30 cellular contexts compared by ENCODE assay signal in genomic region chr2:155095613-155096012, GRCh38.
"Had no signal": no experiment of that assay in that cellular context is flagged by ENCODE, and none has a peak within 500 bp of the region (broad histone marks: within the 10 kb centered on the region; RNA-seq: fewer than 3 reads in every experiment).

No MANE protein-coding gene starts in this region.

- H3K36me3 ChIP-seq: brain microvascular endothelial cell, gastrocnemius medialis, heart right ventricle had no signal

- H3K27me3 ChIP-seq: brain microvascular endothelial cell, foreskin keratinocyte, gastrocnemius medialis, heart right ventricle, hepatocyte had no signal

- H3K4me2 ChIP-seq: hepatocyte had no signal

- H3K4me1 ChIP-seq: foreskin keratinocyte, gastrocnemius medialis, heart right ventricle had no signal

- ATAC-seq: activated CD4-positive, alpha-beta T cell treated with anti-CD3 and anti-CD28 coated beads for 36 hours; activated CD8-positive, alpha-beta memory T cell treated with anti-CD3 and anti-CD28 coated beads, Interleukin-2, amount 10 ng/mL, durations not matched to agents 7 days and 5 days; activated CD8-positive, alpha-beta T cell treated with anti-CD3 and anti-CD28 coated beads, Interleukin-2, amount 10 ng/mL, durations not matched to agents 7 days and 5 days; esophagus mucosa; foreskin keratinocyte; gastrocnemius medialis; heart right ventricle had no signal

- DNase-seq: activated CD4-positive, alpha-beta memory T cell treated with anti-CD3 and anti-CD28 coated beads for 36 hours; activated CD4-positive, alpha-beta T cell treated with anti-CD3 and anti-CD28 coated beads for 36 hours; activated CD4-positive, alpha-beta T cell treated with anti-CD3 and anti-CD28 coated beads, Interleukin-2, amount 10 ng/mL, durations not matched to agents 24 days and 14 days; activated CD4-positive, CD25-positive, alpha-beta regulatory T cell; activated CD4-positive, CD25-positive, alpha-beta regulatory T cell treated with anti-CD3 and anti-CD28 coated beads, Interleukin-2, amount 50 U/mL, for 72 hours; activated CD8-positive, alpha-beta memory T cell treated with anti-CD3 and anti-CD28 coated beads, Interleukin-2, amount 10 ng/mL, durations not matched to agents 7 days and 5 days; activated CD8-positive, alpha-beta memory T cell treated with anti-CD3 and anti-CD28 coated beads, Interleukin-2, amount 50 U/mL, for 4 hours; activated CD8-positive, alpha-beta T cell treated with anti-CD3 and anti-CD28 coated beads, Interleukin-2, amount 10 ng/mL, durations not matched to agents 7 days and 5 days; activated effector memory CD4-positive, alpha-beta T cell treated with anti-CD3 and anti-CD28 coated beads, Interleukin-2, amount 50 U/mL, for 16 hours; activated naive CD4-positive, alpha-beta T cell treated with anti-CD3 and anti-CD28 coated beads, Interleukin-2, amount 50 U/mL, for 16 hours; activated T-cell treated with anti-CD3 and anti-CD28 coated beads, Interleukin-2, amount 50 U/mL, for 1 hour; activated T-cell treated with anti-CD3 and anti-CD28 coated beads, Interleukin-2, amount 50 U/mL, for 48 hours; amniotic stem cell; anterior cingulate cortex; brain microvascular endothelial cell; dorsolateral prefrontal cortex; effector memory CD4-positive, alpha-beta T cell; endodermal cell; foreskin keratinocyte; gastrocnemius medialis; heart right ventricle; T1000 had no signal

- H3K4me3 ChIP-seq: coronary artery, dorsolateral prefrontal cortex, gastrocnemius medialis, heart right ventricle, hepatocyte had no signal

- H3K9me3 Mint-ChIP-seq: activated CD4-positive, alpha-beta T cell treated with anti-CD3 and anti-CD28 coated beads, Interleukin-2, amount 10 ng/mL, durations not matched to agents 24 days and 14 days; activated T-helper 1 cell treated with anti-CD3 and anti-CD28 coated beads, Interleukin-12 subunit alpha, Interleukin-12 subunit beta, Interleukin-2, Interleukin-4 antibody, amounts not matched to agents 30 ng/mL and 10 ng/mL and 1 ng/mL, durations not matched to agents 14 hours and 24 hours and 36 hours; activated T-helper 2 cell treated with anti-CD3 and anti-CD28 coated beads, Interferon-gamma antibody, Interleukin-2, Interleukin-4, amounts not matched to agents 10 μg/mL and 5 μg/mL and 100 μg/mL, durations not matched to agents 14 hours and 24 hours and 36 hours had no signal

- H3K36me3 Mint-ChIP-seq: activated CD4-positive, alpha-beta memory T cell treated with anti-CD3 and anti-CD28 coated beads for 36 hours; activated CD8-positive, alpha-beta memory T cell treated with anti-CD3 and anti-CD28 coated beads, Interleukin-2, amount 10 ng/mL, durations not matched to agents 7 days and 5 days; activated naive CD8-positive, alpha-beta T cell had no signal

- H3K9me3 ChIP-seq: gastrocnemius medialis, heart right ventricle had no signal

- H3K4me1 Mint-ChIP-seq: activated CD4-positive, alpha-beta T cell treated with anti-CD3 and anti-CD28 coated beads for 36 hours; activated CD4-positive, alpha-beta T cell treated with anti-CD3 and anti-CD28 coated beads, Interleukin-2, amount 10 ng/mL, durations not matched to agents 24 days and 14 days; activated CD8-positive, alpha-beta memory T cell treated with anti-CD3 and anti-CD28 coated beads, Interleukin-2, amount 10 ng/mL, durations not matched to agents 7 days and 5 days; central memory CD8-positive, alpha-beta T cell had no signal

- H3K27ac Mint-ChIP-seq: activated CD4-positive, alpha-beta memory T cell treated with anti-CD3 and anti-CD28 coated beads for 36 hours; activated CD4-positive, alpha-beta T cell treated with anti-CD3 and anti-CD28 coated beads for 36 hours; activated CD4-positive, alpha-beta T cell treated with anti-CD3 and anti-CD28 coated beads, Interleukin-2, amount 10 ng/mL, durations not matched to agents 24 days and 14 days; activated CD8-positive, alpha-beta memory T cell treated with anti-CD3 and anti-CD28 coated beads, Interleukin-2, amount 10 ng/mL, durations not matched to agents 7 days and 5 days; activated CD8-positive, alpha-beta T cell treated with anti-CD3 and anti-CD28 coated beads, Interleukin-2, amount 10 ng/mL, durations not matched to agents 7 days and 5 days; activated naive CD8-positive, alpha-beta T cell; activated T-helper 1 cell treated with anti-CD3 and anti-CD28 coated beads, Interleukin-12 subunit alpha, Interleukin-12 subunit beta, Interleukin-2, Interleukin-4 antibody, amounts not matched to agents 30 ng/mL and 10 ng/mL and 1 ng/mL, durations not matched to agents 14 hours and 24 hours and 36 hours; activated T-helper 2 cell treated with anti-CD3 and anti-CD28 coated beads, Interferon-gamma antibody, Interleukin-2, Interleukin-4, amounts not matched to agents 10 μg/mL and 5 μg/mL and 100 μg/mL, durations not matched to agents 14 hours and 24 hours and 36 hours; dendritic cell treated with granulocyte-macrophage colony-stimulating factor and Interleukin-4, amounts not matched to agents 40 ng/mL and 50 ng/mL, for 4 days; endodermal cell had no signal

- H3K27ac ChIP-seq: brain microvascular endothelial cell, coronary artery, dorsolateral prefrontal cortex, foreskin keratinocyte, gastrocnemius medialis, heart right ventricle, hepatocyte had no signal

- H2AFZ ChIP-seq: hepatocyte had no signal

- H3K27me3 Mint-ChIP-seq: activated CD4-positive, alpha-beta memory T cell treated with anti-CD3 and anti-CD28 coated beads for 36 hours; activated CD4-positive, alpha-beta T cell treated with anti-CD3 and anti-CD28 coated beads for 36 hours; activated CD4-positive, alpha-beta T cell treated with anti-CD3 and anti-CD28 coated beads, Interleukin-2, amount 10 ng/mL, durations not matched to agents 24 days and 14 days; activated CD8-positive, alpha-beta memory T cell treated with anti-CD3 and anti-CD28 coated beads, Interleukin-2, amount 10 ng/mL, durations not matched to agents 7 days and 5 days; activated naive CD8-positive, alpha-beta T cell; central memory CD8-positive, alpha-beta T cell; dendritic cell treated with granulocyte-macrophage colony-stimulating factor and Interleukin-4, amounts not matched to agents 40 ng/mL and 50 ng/mL, for 4 days had no signal

- H3K4me3 Mint-ChIP-seq: activated CD4-positive, alpha-beta memory T cell treated with anti-CD3 and anti-CD28 coated beads for 36 hours; activated CD4-positive, alpha-beta T cell treated with anti-CD3 and anti-CD28 coated beads for 36 hours; activated CD4-positive, alpha-beta T cell treated with anti-CD3 and anti-CD28 coated beads, Interleukin-2, amount 10 ng/mL, durations not matched to agents 24 days and 14 days; activated CD8-positive, alpha-beta memory T cell treated with anti-CD3 and anti-CD28 coated beads, Interleukin-2, amount 10 ng/mL, durations not matched to agents 7 days and 5 days; activated CD8-positive, alpha-beta T cell treated with anti-CD3 and anti-CD28 coated beads, Interleukin-2, amount 10 ng/mL, durations not matched to agents 7 days and 5 days; activated naive CD8-positive, alpha-beta T cell; activated T-helper 1 cell treated with anti-CD3 and anti-CD28 coated beads, Interleukin-12 subunit alpha, Interleukin-12 subunit beta, Interleukin-2, Interleukin-4 antibody, amounts not matched to agents 30 ng/mL and 10 ng/mL and 1 ng/mL, durations not matched to agents 14 hours and 24 hours and 36 hours; central memory CD8-positive, alpha-beta T cell; dendritic cell treated with granulocyte-macrophage colony-stimulating factor and Interleukin-4, amounts not matched to agents 40 ng/mL and 50 ng/mL, for 4 days; endodermal cell had no signal

- H3K79me2 ChIP-seq: hepatocyte had no signal
